ENCODE assay signal across 34 cellular contexts in genomic region chr19:1787116-1787515, GRCh38. TPM values are rescaled to one million over a fixed set of nuclear protein-coding genes. Genes with fewer than 3 reads are reported as not detected.
"Had no signal": no experiment of that assay in that cellular context is flagged by ENCODE, and none has a peak within 500 bp of the region (broad histone marks: within the 10 kb centered on the region; RNA-seq: fewer than 3 reads in every experiment).

No MANE protein-coding gene starts in this region.

- H3K9me3 ChIP-seq: adrenal gland, body of pancreas had no signal

- ATAC-seq: activated CD4-positive, alpha-beta T cell treated with anti-CD3 and anti-CD28 coated beads for 36 hours; activated CD8-positive, alpha-beta memory T cell treated with anti-CD3 and anti-CD28 coated beads, Interleukin-2, amount 10 ng/mL, durations not matched to agents 7 days and 5 days; activated CD8-positive, alpha-beta T cell treated with anti-CD3 and anti-CD28 coated beads, Interleukin-2, amount 10 ng/mL, durations not matched to agents 7 days and 5 days; activated naive CD8-positive, alpha-beta T cell treated with anti-CD3 and anti-CD28 coated beads, Interleukin-2, amount 50 U/mL, for 24 hours; body of pancreas; effector memory CD8-positive, alpha-beta T cell; foreskin keratinocyte; gastrocnemius medialis; heart left ventricle had no signal

- H3K4me3 ChIP-seq: adrenal gland, body of pancreas, esophagus muscularis mucosa, gastrocnemius medialis, heart left ventricle had no signal

- H3K36me3 ChIP-seq: adrenal gland, esophagus muscularis mucosa, gastrocnemius medialis, heart left ventricle had no signal

- H3K27ac ChIP-seq: adrenal gland, body of pancreas, esophagus muscularis mucosa, foreskin keratinocyte, gastrocnemius medialis, heart left ventricle had no signal

- DNase-seq: activated CD4-positive, alpha-beta memory T cell treated with anti-CD3 and anti-CD28 coated beads for 36 hours; activated CD4-positive, alpha-beta T cell treated with anti-CD3 and anti-CD28 coated beads for 36 hours; activated CD4-positive, alpha-beta T cell treated with anti-CD3 and anti-CD28 coated beads, Interleukin-2, amount 10 ng/mL, durations not matched to agents 24 days and 14 days; activated CD4-positive, CD25-positive, alpha-beta regulatory T cell; activated CD4-positive, CD25-positive, alpha-beta regulatory T cell treated with anti-CD3 and anti-CD28 coated beads, Interleukin-2, amount 50 U/mL, for 72 hours; activated CD8-positive, alpha-beta memory T cell treated with anti-CD3 and anti-CD28 coated beads, Interleukin-2, amount 10 ng/mL, durations not matched to agents 7 days and 5 days; activated CD8-positive, alpha-beta memory T cell treated with anti-CD3 and anti-CD28 coated beads, Interleukin-2, amount 50 U/mL, for 4 hours; activated CD8-positive, alpha-beta T cell treated with anti-CD3 and anti-CD28 coated beads, Interleukin-2, amount 10 ng/mL, durations not matched to agents 7 days and 5 days; activated effector memory CD4-positive, alpha-beta T cell treated with anti-CD3 and anti-CD28 coated beads, Interleukin-2, amount 50 U/mL, for 16 hours; activated naive CD4-positive, alpha-beta T cell treated with anti-CD3 and anti-CD28 coated beads for 36 hours; activated naive CD8-positive, alpha-beta T cell treated with anti-CD3 and anti-CD28 coated beads for 36 hours; activated naive CD8-positive, alpha-beta T cell treated with anti-CD3 and anti-CD28 coated beads, Interleukin-2, amount 50 U/mL, for 24 hours; activated T-cell treated with anti-CD3 and anti-CD28 coated beads, Interleukin-2, amount 50 U/mL, for 1 hour; activated T-cell treated with anti-CD3 and anti-CD28 coated beads, Interleukin-2, amount 50 U/mL, for 48 hours; adrenal gland; amygdala; aorta; body of pancreas; caudate nucleus; cortex of kidney; dermis blood vessel endothelial cell; effector CD4-positive, alpha-beta T cell; effector memory CD8-positive, alpha-beta T cell; erythroblast; foreskin keratinocyte; gastrocnemius medialis; glutamatergic neuron; heart left ventricle; T-helper 2 cell had no signal

- H3K4me1 ChIP-seq: adrenal gland, foreskin keratinocyte, gastrocnemius medialis had no signal

RNA-seq across cellular contexts. Expression of gene ONECUT3, which starts 33.8 kb away (rescaled TPM):
- total RNA-seq: activated CD4-positive, alpha-beta memory T cell treated with anti-CD3 and anti-CD28 coated beads for 36 hours; activated CD4-positive, alpha-beta T cell treated with anti-CD3 and anti-CD28 coated beads for 36 hours; activated CD4-positive, alpha-beta T cell treated with anti-CD3 and anti-CD28 coated beads, Interleukin-2, amount 10 ng/mL, durations not matched to agents 24 days and 14 days; activated CD8-positive, alpha-beta memory T cell treated with anti-CD3 and anti-CD28 coated beads for 36 hours; activated CD8-positive, alpha-beta memory T cell treated with anti-CD3 and anti-CD28 coated beads, Interleukin-2, amount 10 ng/mL, durations not matched to agents 7 days and 5 days; activated CD8-positive, alpha-beta T cell treated with anti-CD3 and anti-CD28 coated beads, Interleukin-2, amount 10 ng/mL, durations not matched to agents 7 days and 5 days; activated naive CD4-positive, alpha-beta T cell treated with anti-CD3 and anti-CD28 coated beads for 36 hours; activated naive CD8-positive, alpha-beta T cell treated with anti-CD3 and anti-CD28 coated beads for 36 hours; activated T-helper 1 cell treated with anti-CD3 and anti-CD28 coated beads, Interleukin-12 subunit alpha, Interleukin-12 subunit beta, Interleukin-2, Interleukin-4 antibody, amounts not matched to agents 30 ng/mL and 10 ng/mL and 1 ng/mL, durations not matched to agents 14 hours and 24 hours and 36 hours; activated T-helper 2 cell treated with anti-CD3 and anti-CD28 coated beads, Interferon-gamma antibody, Interleukin-2, Interleukin-4, amounts not matched to agents 10 μg/mL and 5 μg/mL and 100 μg/mL, durations not matched to agents 14 hours and 24 hours and 36 hours; adrenal gland; aorta; chondrocyte; dermis blood vessel endothelial cell; esophagus muscularis mucosa; foreskin keratinocyte; gastrocnemius medialis; heart left ventricle had no signal
- polyA plus RNA-seq: foreskin keratinocyte, heart left ventricle had no signal
